Comparison of ENCODE assay signal across 25 cellular contexts in genomic region chr14:75090353-75090752, GRCh38.
"Had no signal": no experiment of that assay in that cellular context is flagged by ENCODE, and none has a peak within 500 bp of the region (broad histone marks: within the 10 kb centered on the region; RNA-seq: fewer than 3 reads in every experiment).

No MANE protein-coding gene starts in this region.

- DNase-seq: effector memory CD4-positive, alpha-beta T cell; esophagus squamous epithelium; foreskin keratinocyte; heart left ventricle; hippocampal formation; left lung; lower lobe of right lung; midbrain; occipital lobe; spleen; stimulated activated CD4-positive, alpha-beta T cell treated with anti-CD3 and anti-CD28 coated beads, Interleukin-15, amount 100 ng/mL, for 24 hours; stimulated activated CD4-positive, alpha-beta T cell treated with anti-CD3 and anti-CD28 coated beads, Interleukin-1b, Interleukin-23, amount 100 ng/mL, for 48 hours; stimulated activated CD4-positive, alpha-beta T cell treated with anti-CD3 and anti-CD28 coated beads, Interleukin-4, amount 100 ng/mL, for 24 hours; tibial artery; upper lobe of left lung; uterus had no signal

- H3K27me3 Mint-ChIP-seq: memory B cell; natural killer cell treated with Interleukin-12 subunit alpha and Interleukin-12 subunit beta and Interleukin-15 and Interleukin-18, amount 100 ng/mL, for 72 hours; stimulated activated memory B cell treated with anti-CD40 and anti-IgM and Interleukin-4, amounts not matched to agents 10 μg/mL and 1 μg/mL and 100 μg/mL, for 72 hours; stimulated activated naive CD8-positive, alpha-beta T cell treated with anti-CD3 and anti-CD28 coated beads, Interleukin-15, Interleukin-2, amounts not matched to agents 100 ng/mL and 50 ng/mL, for 24 hours had no signal

- H3K27ac Mint-ChIP-seq: memory B cell; natural killer cell treated with Interleukin-12 subunit alpha and Interleukin-12 subunit beta and Interleukin-15 and Interleukin-18, amount 100 ng/mL, for 72 hours; neural progenitor cell; stimulated activated memory B cell treated with anti-CD40 and anti-IgM and Interleukin-4, amounts not matched to agents 10 μg/mL and 1 μg/mL and 100 μg/mL, for 72 hours; stimulated activated naive CD8-positive, alpha-beta T cell treated with anti-CD3 and anti-CD28 coated beads, Interleukin-15, Interleukin-2, amounts not matched to agents 100 ng/mL and 50 ng/mL, for 24 hours had no signal

- H3K4me3 Mint-ChIP-seq: memory B cell; natural killer cell treated with Interleukin-12 subunit alpha and Interleukin-12 subunit beta and Interleukin-15 and Interleukin-18, amount 100 ng/mL, for 72 hours; neural progenitor cell; stimulated activated memory B cell treated with anti-CD40 and anti-IgM and Interleukin-4, amounts not matched to agents 10 μg/mL and 1 μg/mL and 100 μg/mL, for 72 hours; stimulated activated naive CD8-positive, alpha-beta T cell treated with anti-CD3 and anti-CD28 coated beads, Interleukin-15, Interleukin-2, amounts not matched to agents 100 ng/mL and 50 ng/mL, for 24 hours had no signal

- H3K4me3 ChIP-seq: coronary artery, esophagus squamous epithelium, heart left ventricle, left lung, lower lobe of right lung, neural progenitor cell, prostate gland, spleen, tibial artery, upper lobe of left lung, uterus had no signal

- FAIRE-seq: keratinocyte had no signal

- H3K36me3 Mint-ChIP-seq: natural killer cell treated with Interleukin-12 subunit alpha and Interleukin-12 subunit beta and Interleukin-15 and Interleukin-18, amount 100 ng/mL, for 72 hours had no signal

- H3K4me1 Mint-ChIP-seq: memory B cell; neural progenitor cell; stimulated activated memory B cell treated with anti-CD40 and anti-IgM and Interleukin-4, amounts not matched to agents 10 μg/mL and 1 μg/mL and 100 μg/mL, for 72 hours had no signal

- H3K9me3 Mint-ChIP-seq: memory B cell; natural killer cell treated with Interleukin-12 subunit alpha and Interleukin-12 subunit beta and Interleukin-15 and Interleukin-18, amount 100 ng/mL, for 72 hours; neural progenitor cell; stimulated activated memory B cell treated with anti-CD40 and anti-IgM and Interleukin-4, amounts not matched to agents 10 μg/mL and 1 μg/mL and 100 μg/mL, for 72 hours; stimulated activated naive CD8-positive, alpha-beta T cell treated with anti-CD3 and anti-CD28 coated beads, Interleukin-15, Interleukin-2, amounts not matched to agents 100 ng/mL and 50 ng/mL, for 24 hours had no signal

- ATAC-seq: foreskin keratinocyte; heart left ventricle; left lung; lower lobe of right lung; natural killer cell treated with Interleukin-12 subunit alpha and Interleukin-12 subunit beta and Interleukin-15 and Interleukin-18, amount 100 ng/mL, for 72 hours; sciatic nerve; stimulated activated memory B cell treated with anti-CD40 and anti-IgM and Interleukin-4, amounts not matched to agents 10 μg/mL and 1 μg/mL and 100 μg/mL, for 72 hours had no signal
